19 cellular contexts compared by ENCODE assay signal in the genomic region with DNA sequence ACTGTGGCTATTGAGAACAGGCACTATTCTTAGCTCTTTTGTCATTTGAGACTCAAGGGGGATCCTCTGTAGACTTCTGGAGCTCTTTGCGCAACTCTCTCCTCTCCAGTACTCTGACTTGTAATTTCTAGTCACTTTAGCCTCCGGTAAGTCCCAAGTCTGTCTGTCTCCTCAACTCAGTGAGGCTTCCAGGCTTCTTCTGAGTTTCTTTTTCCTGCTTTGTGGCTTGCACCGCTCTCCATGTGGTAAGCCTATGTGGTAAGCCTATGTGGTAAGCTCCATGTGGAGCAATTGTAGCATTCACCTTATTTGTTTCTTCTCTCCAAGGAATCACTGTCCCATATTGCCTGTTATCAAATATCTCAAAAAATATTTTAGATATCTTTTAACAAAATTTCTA. TPM values are rescaled to one million over a fixed set of nuclear protein-coding genes. Genes with fewer than 3 reads are reported as not detected.
"Had no signal": no experiment of that assay in that cellular context is flagged by ENCODE, and none has a peak within 500 bp of the region (broad histone marks: within the 10 kb centered on the region; RNA-seq: fewer than 3 reads in every experiment).

No MANE protein-coding gene starts in this region.

- H3K4me1 Mint-ChIP-seq: neural crest cell had no signal

- FAIRE-seq: astrocyte, bronchial epithelial cell, urothelium cell line had no signal

- DNase-seq: activated CD4-positive, alpha-beta memory T cell treated with anti-CD3 and anti-CD28 coated beads for 36 hours; activated CD4-positive, alpha-beta T cell treated with anti-CD3 and anti-CD28 coated beads for 36 hours; activated gamma-delta T cell treated with Interleukin-2 at 50 U/mL for 16 hours; activated T-cell treated with anti-CD3 and anti-CD28 coated beads, Interleukin-2, amount 50 U/mL, for 72 hours; effector memory CD8-positive, alpha-beta T cell; foreskin melanocyte; mesenchymal stem cell; stomach; T-cell; T-helper 9 cell; WERI-Rb-1 had no signal

- H3K27ac ChIP-seq: epithelial cell of prostate, stomach, thoracic aorta, WERI-Rb-1 had no signal

- H3K27ac Mint-ChIP-seq: activated CD4-positive, alpha-beta memory T cell treated with anti-CD3 and anti-CD28 coated beads for 36 hours; activated CD4-positive, alpha-beta T cell treated with anti-CD3 and anti-CD28 coated beads for 36 hours; activated T-cell treated with anti-CD3 and anti-CD28 coated beads, Interleukin-2, amount 50 U/mL, for 72 hours; dendritic cell treated with granulocyte-macrophage colony-stimulating factor and Interleukin-4, amounts not matched to agents 40 ng/mL and 50 ng/mL, for 4 days had no signal

- H3K27me3 ChIP-seq: stomach had no signal

- H3K4me3 ChIP-seq: stomach, thoracic aorta had no signal

- H3K4me1 ChIP-seq: stomach had no signal

- H3K4me3 Mint-ChIP-seq: activated CD4-positive, alpha-beta memory T cell treated with anti-CD3 and anti-CD28 coated beads for 36 hours; activated CD4-positive, alpha-beta T cell treated with anti-CD3 and anti-CD28 coated beads for 36 hours; activated T-cell treated with anti-CD3 and anti-CD28 coated beads, Interleukin-2, amount 50 U/mL, for 72 hours; dendritic cell treated with granulocyte-macrophage colony-stimulating factor and Interleukin-4, amounts not matched to agents 40 ng/mL and 50 ng/mL, for 4 days; effector memory CD8-positive, alpha-beta T cell; neural crest cell had no signal

- ATAC-seq: activated CD4-positive, alpha-beta T cell treated with anti-CD3 and anti-CD28 coated beads for 36 hours; activated T-cell treated with anti-CD3 and anti-CD28 coated beads, Interleukin-2, amount 50 U/mL, for 72 hours; effector memory CD8-positive, alpha-beta T cell; sciatic nerve; T-cell had no signal

- H3K36me3 ChIP-seq: stomach, thoracic aorta, WERI-Rb-1 had no signal

- H3K27me3 Mint-ChIP-seq: activated CD4-positive, alpha-beta memory T cell treated with anti-CD3 and anti-CD28 coated beads for 36 hours; activated CD4-positive, alpha-beta T cell treated with anti-CD3 and anti-CD28 coated beads for 36 hours; dendritic cell treated with granulocyte-macrophage colony-stimulating factor and Interleukin-4, amounts not matched to agents 40 ng/mL and 50 ng/mL, for 4 days; effector memory CD8-positive, alpha-beta T cell; T-cell had no signal

RNA-seq across cellular contexts. Expression of gene PARP15, which starts 6.3 kb away (rescaled TPM):
- total RNA-seq: neural crest cell had no signal
